1 cellular context compared by ENCODE assay signal in genomic region chr3:12663936-12664908, GRCh38.
A peak's percentile ranks its signal among the peaks of the same experiment; 100 is the strongest.
TF ChIP-seq lines count a peak whose summit lies in the region.

TSS of gene RAF1 (minus strand) at chr3:12664117. CDS start at chr3:12618721, 45,396 bp downstream.

TF ChIP-seq in H1, 55 proteins besides CTCF, POLR2A, EP300 and RAD21 (continued from another document):
- TF ChIP-seq, protein P1, sequence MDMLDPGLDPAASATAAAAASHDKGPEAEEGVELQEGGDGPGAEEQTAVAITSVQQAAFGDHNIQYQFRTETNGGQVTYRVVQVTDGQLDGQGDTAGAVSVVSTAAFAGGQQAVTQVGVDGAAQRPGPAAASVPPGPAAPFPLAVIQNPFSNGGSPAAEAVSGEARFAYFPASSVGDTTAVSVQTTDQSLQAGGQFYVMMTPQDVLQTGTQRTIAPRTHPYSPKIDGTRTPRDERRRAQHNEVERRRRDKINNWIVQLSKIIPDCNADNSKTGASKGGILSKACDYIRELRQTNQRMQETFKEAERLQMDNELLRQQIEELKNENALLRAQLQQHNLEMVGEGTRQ (IDR thresholded peaks at IDR 0.05; ENCODE audit: low read length), result no peak
- TF ChIP-seq SUZ12 (IDR thresholded peaks at IDR 0.05; ENCODE audit: low read length) (no peak), TAF7 (optimal IDR thresholded peaks at IDR 0.05; ENCODE audit: borderline replicate concordance, low read depth, low read length) (peak; percentile 82), SIN3A (conservative IDR thresholded peaks at IDR 0.05 in 1 of 2, IDR thresholded peaks at IDR 0.05 in 1 of 2; ENCODE audit: low read depth in 1 of 2, low read length in 2 of 2) (peak; percentile 54; a peak in 1 of 4 replicates), KDM1A (IDR thresholded peaks at IDR 0.05; ENCODE audit: borderline replicate concordance, low read length) (no peak), PHF8 (conservative IDR thresholded peaks at IDR 0.05; ENCODE audit: low read depth, low read length) (peak; percentile 97), YY1 (IDR thresholded peaks at IDR 0.05; ENCODE audit: low read depth, low read length) (peak; percentile 97), NANOG (IDR thresholded peaks at IDR 0.05; ENCODE audit: insufficient read depth, low read depth, low read length, poor library complexity, severe bottlenecking) (peak; percentile 6), RNF2 (IDR thresholded peaks at IDR 0.05; ENCODE audit: borderline replicate concordance, low read depth, low read length, missing control alignments, poor library complexity, severe bottlenecking) (no peak), SAP30 (IDR thresholded peaks at IDR 0.05; ENCODE audit: insufficient read depth, insufficient replicate concordance, low read length) (no peak), CTBP2 (IDR thresholded peaks at IDR 0.05; ENCODE audit: borderline replicate concordance, insufficient read depth, insufficient read length, low read length) (no peak), TAF1 (IDR thresholded peaks at IDR 0.05; ENCODE audit: low read depth, low read length) (peak; percentile 95), POLR2AphosphoS5 (IDR thresholded peaks at IDR 0.05; ENCODE audit: low read depth, low read length) (peak; percentile 81), JUND (IDR thresholded peaks at IDR 0.05; ENCODE audit: low read length) (no peak), NRF1 (IDR thresholded peaks at IDR 0.05; ENCODE audit: low read depth, low read length) (peak; percentile 49), GABPA (IDR thresholded peaks at IDR 0.05; ENCODE audit: borderline replicate concordance, insufficient read depth, low read length) (no peak), CBX5 (IDR thresholded peaks at IDR 0.05; ENCODE audit: low read depth, low read length) (no peak), MAFK (IDR thresholded peaks at IDR 0.05; ENCODE audit: low read depth, low read length) (no peak; the same call in 1 of the 2 replicates), FOSL1 (IDR thresholded peaks at IDR 0.05; ENCODE audit: insufficient read depth, low read depth, low read length) (peak; percentile 66), RBBP5 (IDR thresholded peaks at IDR 0.05; ENCODE audit: borderline replicate concordance, low read depth, low read length) (peak; percentile 98), ASH2L (IDR thresholded peaks at IDR 0.05; ENCODE audit: low read length) (peak; percentile 98), CHD1 (IDR thresholded peaks at IDR 0.05; ENCODE audit: low read depth, low read length) (no peak), BACH1 (IDR thresholded peaks at IDR 0.05; ENCODE audit: low read length) (no peak), KDM5A (IDR thresholded peaks at IDR 0.05; ENCODE audit: low read length) (0 out of 2 replicates have a peak, but pooled peaks have one; percentile 29), RXRA (IDR thresholded peaks at IDR 0.05; ENCODE audit: insufficient read depth, low read depth, low read length) (no peak), HDAC2 (IDR thresholded peaks at IDR 0.05; ENCODE audit: borderline replicate concordance in 1 of 2, low read depth in 2 of 2, low read length in 2 of 2) (peak in 1 of 2 experiments; percentile 78; a peak in 1 of 4 replicates), CBX8 (IDR thresholded peaks at IDR 0.05; ENCODE audit: borderline replicate concordance, low read depth, low read length) (no peak), KDM4A (IDR thresholded peaks at IDR 0.05; ENCODE audit: low read depth, low read length, severe bottlenecking) (peak; percentile 49), SRF (IDR thresholded peaks at IDR 0.05; ENCODE audit: low read depth, low read length) (peak; percentile 96), SP1 (IDR thresholded peaks at IDR 0.05; ENCODE audit: low read depth, low read length) (peak; percentile 81), SP4 (IDR thresholded peaks at IDR 0.05; ENCODE audit: low read length) (peak; percentile 88), GTF2F1 (IDR thresholded peaks at IDR 0.05; ENCODE audit: borderline replicate concordance, low read depth, low read length) (peak; percentile 86; the same call in 1 of the 2 replicates), POU5F1 (IDR thresholded peaks at IDR 0.05; ENCODE audit: low read depth, low read length) (no peak), EGR1 (IDR thresholded peaks at IDR 0.05; ENCODE audit: borderline replicate concordance, low read depth, low read length) (peak; percentile 39; the same call in 1 of the 2 replicates), CREB1 (IDR thresholded peaks at IDR 0.05) (peak; percentile 80), TBP (IDR thresholded peaks at IDR 0.05; ENCODE audit: low read depth, low read length) (peak; percentile 84), BCL11A (IDR thresholded peaks at IDR 0.05; ENCODE audit: low read depth in 2 of 2, low read length in 2 of 2) (no peak), TEAD4 (IDR thresholded peaks at IDR 0.05; ENCODE audit: low read depth, low read length) (0 out of 2 replicates have a peak, but pooled peaks have one; percentile 2), BRCA1 (IDR thresholded peaks at IDR 0.05; ENCODE audit: low read depth, low read length) (no peak), CHD7 (IDR thresholded peaks at IDR 0.05; ENCODE audit: insufficient replicate concordance, low read length) (no peak), HDAC6 (IDR thresholded peaks at IDR 0.05; ENCODE audit: low read depth, low read length) (no peak)
- TF ChIP-seq, protein P2, sequence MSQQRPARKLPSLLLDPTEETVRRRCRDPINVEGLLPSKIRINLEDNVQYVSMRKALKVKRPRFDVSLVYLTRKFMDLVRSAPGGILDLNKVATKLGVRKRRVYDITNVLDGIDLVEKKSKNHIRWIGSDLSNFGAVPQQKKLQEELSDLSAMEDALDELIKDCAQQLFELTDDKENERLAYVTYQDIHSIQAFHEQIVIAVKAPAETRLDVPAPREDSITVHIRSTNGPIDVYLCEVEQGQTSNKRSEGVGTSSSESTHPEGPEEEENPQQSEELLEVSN (IDR thresholded peaks at IDR 0.05), result no peak
